ENCODE assay signal across 10 cellular contexts in genomic region chr16:32116080-32116479, GRCh38.
DNase-seq lines count a peak whose midpoint lies in the region; ATAC-seq and TF ChIP-seq lines count a peak whose summit lies in the region.
"Had no signal": no experiment of that assay in that cellular context is flagged by ENCODE, and none has a peak within 500 bp of the region (broad histone marks: within the 10 kb centered on the region; RNA-seq: fewer than 3 reads in every experiment).

No MANE protein-coding gene starts in this region.

- TF ChIP-seq POLR2A in NB4 (IDR thresholded peaks at IDR 0.05; ENCODE audit: extremely low read depth, insufficient read length): no peak

- no peaks in the 10 kb centered on the region for H3K27me3 Mint-ChIP-seq in Caco-2 (ENCODE audit: insufficient read depth, unreplicated experiment)

- no peak overlapping the region for H3K27ac Mint-ChIP-seq in Caco-2 (ENCODE audit: unreplicated experiment)
- H3K27ac Mint-ChIP-seq: nephron had no signal

- intact Hi-C loops in Caco-2 (cut with micrococcal nuclease; ENCODE audit: unreplicated experiment) (no loop called here), colonic mucosa (cut with DNase I) (no loop called here), sciatic nerve (cut with DNase I) (no loop called here)

- no peak overlapping the region for H3K27ac ChIP-seq in colonic mucosa

- peak in 1 of 2 experiments; percentile 3 for DNase-seq in Caco-2
- peak; percentile 21 for DNase-seq in NB4 (ENCODE audit: low read depth)
- no peak for DNase-seq in colonic mucosa
- peak; percentile 35 for DNase-seq in sciatic nerve (ENCODE audit: low spot score)
- no peak for DNase-seq in foreskin melanocyte
- DNase-seq in hepatic stellate cell (ENCODE audit: low spot score): no peak
- DNase-seq: central memory CD4-positive, alpha-beta T cell had no signal

- no TSS peak for BruUV-seq in Caco-2 (replicated peaks; lab: Mats Ljungman, UMichigan)

- H3K9me3 Mint-ChIP-seq in Caco-2 (ENCODE audit: unreplicated experiment): no peaks in the 10 kb centered on the region
- H3K9me3 Mint-ChIP-seq: nephron had no signal

- H3K4me3 ChIP-seq in Caco-2 (ENCODE audit: low read depth, low read length): peak overlapping the region; percentile 40
- no peak overlapping the region for H3K4me3 ChIP-seq in NB4 (ENCODE audit: low read depth, low read length)
- peak overlapping the region; percentile 13 for H3K4me3 ChIP-seq in colonic mucosa

- peak overlapping the region; percentile 61 for H3K4me3 Mint-ChIP-seq in Caco-2 (ENCODE audit: unreplicated experiment)
- H3K4me3 Mint-ChIP-seq: nephron had no signal

- no peak for TF ChIP-seq CTCF in Caco-2 (IDR thresholded peaks at IDR 0.05; ENCODE audit: insufficient read depth in 1 of 2, low read depth in 1 of 2, low read length in 1 of 2, severe bottlenecking in 1 of 2, unreplicated experiment in 1 of 2)
- no peak for TF ChIP-seq CTCF in NB4 (IDR thresholded peaks at IDR 0.05; ENCODE audit: low read depth, low read length)
- no peak for TF ChIP-seq CTCF in colonic mucosa (IDR thresholded peaks at IDR 0.05)

- POLR2A ChIA-PET in Caco-2 (lab: Charles Lee): no interaction called here

- H3K36me3 ChIP-seq in Caco-2 (ENCODE audit: control insufficient read depth, insufficient read depth, low read length) (no peaks in the 10 kb centered on the region), colonic mucosa (no peaks in the 10 kb centered on the region)

- CTCF ChIA-PET in Caco-2 (lab: Charles Lee): interaction anchor here (0.6 kb wide), 1 partner anchor 407 kb away, joined by 4 read pairs; no protein-coding TSS in a partner anchor

- H3K4me1 Mint-ChIP-seq in Caco-2 (ENCODE audit: low read depth, unreplicated experiment): no peaks in the 10 kb centered on the region
- H3K4me1 Mint-ChIP-seq: nephron had no signal

- H3K36me3 Mint-ChIP-seq in Caco-2 (ENCODE audit: insufficient read depth, unreplicated experiment): no peaks in the 10 kb centered on the region

- ATAC-seq in sciatic nerve (no peak), HG03442 (IDR thresholded peaks at IDR 0.05; ENCODE audit: unreplicated experiment) (no peak), HG02981 (IDR thresholded peaks at IDR 0.05; ENCODE audit: unreplicated experiment) (no peak)

- H3K27me3 ChIP-seq in Caco-2 (replicated peaks; ENCODE audit: control insufficient read depth, insufficient read depth, low read length) (no peaks in the 10 kb centered on the region), colonic mucosa (no peaks in the 10 kb centered on the region)

- no peak overlapping the region for H3K9ac ChIP-seq in colonic mucosa (ENCODE audit: low read depth in 2 of 2, low read length in 2 of 2)

- H3K4me1 ChIP-seq in Caco-2 (no peaks in the 10 kb centered on the region), colonic mucosa (no peaks in the 10 kb centered on the region)

- no peaks in the 10 kb centered on the region for H3K9me3 ChIP-seq in Caco-2
- H3K9me3 ChIP-seq in colonic mucosa: no peaks in the 10 kb centered on the region

Comparison
In these comparisons a context has a peak if more than half of its experiments do, and no peak if none do; other contexts are left out.
1. DNase-seq: peak in NB4 (single experiment) and sciatic nerve (single experiment); none in colonic mucosa (single experiment), foreskin melanocyte (single experiment) and hepatic stellate cell (single experiment).